17 cellular contexts compared by ENCODE assay signal in the genomic region with DNA sequence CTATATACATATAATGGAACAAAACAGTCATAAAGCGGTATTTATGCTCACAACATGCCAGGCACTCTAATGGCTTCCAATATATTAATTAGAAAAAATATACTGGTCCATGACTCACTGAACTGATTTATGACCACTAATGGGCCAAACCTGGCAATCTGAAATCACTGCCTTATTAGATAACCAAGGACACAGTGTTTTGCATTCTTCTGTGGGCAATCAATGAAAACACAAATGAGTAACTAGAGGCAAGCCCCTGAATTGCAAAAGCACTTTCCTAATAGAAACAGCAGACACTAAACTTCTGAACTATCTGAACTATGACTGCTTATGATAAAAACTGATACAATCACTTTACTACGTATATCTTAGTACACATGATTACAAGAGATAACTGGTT. TPM values are rescaled to one million over a fixed set of nuclear protein-coding genes. Genes with fewer than 3 reads are reported as not detected.
DNase-seq lines count a peak whose midpoint lies in the region; ATAC-seq and TF ChIP-seq lines count a peak whose summit lies in the region.
"Had no signal": no experiment of that assay in that cellular context is flagged by ENCODE, and none has a peak within 500 bp of the region (broad histone marks: within the 10 kb centered on the region; RNA-seq: fewer than 3 reads in every experiment).

No MANE protein-coding gene starts in this region.

- H3K27me3 Mint-ChIP-seq in natural killer cell (ENCODE audit: low read depth in 2 of 2) (no peaks in the 10 kb centered on the region), chondrocyte (ENCODE audit: low read depth) (no peaks in the 10 kb centered on the region)
- H3K27me3 Mint-ChIP-seq in natural killer cell treated with Interleukin-12 subunit alpha and Interleukin-12 subunit beta and Interleukin-15 and Interleukin-18, amount 100 ng/mL, for 72 hours: no peaks in the 10 kb centered on the region
- H3K27me3 Mint-ChIP-seq in activated T-helper 1 cell treated with anti-CD3 and anti-CD28 coated beads, Interleukin-12 subunit alpha, Interleukin-12 subunit beta, Interleukin-2, Interleukin-4 antibody, amounts not matched to agents 30 ng/mL and 10 ng/mL and 1 ng/mL, durations not matched to agents 14 hours and 24 hours and 36 hours (ENCODE audit: insufficient read depth): no peaks in the 10 kb centered on the region

- DNase-seq in natural killer cell (no peak), fibroblast of villous mesenchyme (ENCODE audit: low read depth) (peak; percentile 66), left lung (no peak), chondrocyte (ENCODE audit: low spot score) (no peak)
- no peak for DNase-seq in natural killer cell treated with Interleukin-12 subunit alpha and Interleukin-12 subunit beta and Interleukin-15 and Interleukin-18, amount 100 ng/mL, for 72 hours (ENCODE audit: low spot score)
- DNase-seq in activated T-helper 1 cell treated with anti-CD3 and anti-CD28 coated beads, Interleukin-12 subunit alpha, Interleukin-12 subunit beta, Interleukin-2, Interleukin-4 antibody, amounts not matched to agents 30 ng/mL and 10 ng/mL and 1 ng/mL, durations not matched to agents 14 hours and 24 hours and 36 hours (ENCODE audit: low spot score): no peak
- DNase-seq: DMS79; islet precursor cell; NCI-H524 treated with DMSO at 0.1 percent for 48 hours; nephron progenitor cell; SHP77; stimulated activated CD4-positive, alpha-beta T cell treated with anti-CD3 and anti-CD28 coated beads, Interleukin-12 subunit alpha, Interleukin-12 subunit beta, amount 100 ng/mL, for 4 hours; upper lobe of right lung had no signal

- peaks cover 4 to 51% of the 10 kb centered on the region in 2 donors for H3K4me1 ChIP-seq in left lung

- H3K9me3 Mint-ChIP-seq in natural killer cell (no peaks in the 10 kb centered on the region), chondrocyte (ENCODE audit: low read depth) (peaks cover 2% of the 10 kb centered on the region)
- H3K9me3 Mint-ChIP-seq in natural killer cell treated with Interleukin-12 subunit alpha and Interleukin-12 subunit beta and Interleukin-15 and Interleukin-18, amount 100 ng/mL, for 72 hours: no peaks in the 10 kb centered on the region
- H3K9me3 Mint-ChIP-seq in activated T-helper 1 cell treated with anti-CD3 and anti-CD28 coated beads, Interleukin-12 subunit alpha, Interleukin-12 subunit beta, Interleukin-2, Interleukin-4 antibody, amounts not matched to agents 30 ng/mL and 10 ng/mL and 1 ng/mL, durations not matched to agents 14 hours and 24 hours and 36 hours: peaks cover 7% of the 10 kb centered on the region
- H3K9me3 Mint-ChIP-seq: WTC11 had no signal

- peaks cover 43 to 44% of the 10 kb centered on the region in 2 donors for H3K4me1 Mint-ChIP-seq in natural killer cell
- peaks cover 40 to 51% of the 10 kb centered on the region in 2 donors for H3K4me1 Mint-ChIP-seq in natural killer cell treated with Interleukin-12 subunit alpha and Interleukin-12 subunit beta and Interleukin-15 and Interleukin-18, amount 100 ng/mL, for 72 hours (ENCODE audit: low read depth in 2 of 2)
- peaks cover 49% of the 10 kb centered on the region for H3K4me1 Mint-ChIP-seq in activated T-helper 1 cell treated with anti-CD3 and anti-CD28 coated beads, Interleukin-12 subunit alpha, Interleukin-12 subunit beta, Interleukin-2, Interleukin-4 antibody, amounts not matched to agents 30 ng/mL and 10 ng/mL and 1 ng/mL, durations not matched to agents 14 hours and 24 hours and 36 hours (ENCODE audit: low read depth)
- peaks cover 45% of the 10 kb centered on the region for H3K4me1 Mint-ChIP-seq in chondrocyte (ENCODE audit: low read depth)

- H3K36me3 Mint-ChIP-seq in natural killer cell (no peaks in the 10 kb centered on the region), chondrocyte (ENCODE audit: low read depth) (peaks cover 6% of the 10 kb centered on the region)
- peaks cover 13% of the 10 kb centered on the region for H3K36me3 Mint-ChIP-seq in natural killer cell treated with Interleukin-12 subunit alpha and Interleukin-12 subunit beta and Interleukin-15 and Interleukin-18, amount 100 ng/mL, for 72 hours
- H3K36me3 Mint-ChIP-seq in activated T-helper 1 cell treated with anti-CD3 and anti-CD28 coated beads, Interleukin-12 subunit alpha, Interleukin-12 subunit beta, Interleukin-2, Interleukin-4 antibody, amounts not matched to agents 30 ng/mL and 10 ng/mL and 1 ng/mL, durations not matched to agents 14 hours and 24 hours and 36 hours (ENCODE audit: low read depth): peaks cover 20% of the 10 kb centered on the region
- H3K36me3 Mint-ChIP-seq: WTC11 had no signal

- H3K27ac Mint-ChIP-seq in natural killer cell (peak overlapping the region; percentile 20 to 85), chondrocyte (ENCODE audit: unreplicated experiment) (no peak overlapping the region)
- peak overlapping the region in 1 of 2 donors; percentile 50 for H3K27ac Mint-ChIP-seq in natural killer cell treated with Interleukin-12 subunit alpha and Interleukin-12 subunit beta and Interleukin-15 and Interleukin-18, amount 100 ng/mL, for 72 hours
- no peak overlapping the region for H3K27ac Mint-ChIP-seq in activated T-helper 1 cell treated with anti-CD3 and anti-CD28 coated beads, Interleukin-12 subunit alpha, Interleukin-12 subunit beta, Interleukin-2, Interleukin-4 antibody, amounts not matched to agents 30 ng/mL and 10 ng/mL and 1 ng/mL, durations not matched to agents 14 hours and 24 hours and 36 hours
- H3K27ac Mint-ChIP-seq: nephron progenitor cell, WTC11 had no signal

- intact Hi-C loops in natural killer cell (cut with micrococcal nuclease): no loop called here
- intact Hi-C loops in activated T-helper 1 cell treated with anti-CD3 and anti-CD28 coated beads, Interleukin-12 subunit alpha, Interleukin-12 subunit beta, Interleukin-2, Interleukin-4 antibody, amounts not matched to agents 30 ng/mL and 10 ng/mL and 1 ng/mL, durations not matched to agents 14 hours and 24 hours and 36 hours (cut with micrococcal nuclease): loop anchor here (5.0 to 10.0 kb wide), 4 partner anchors 132 to 1329 kb away; a partner anchor contains a TSS
- intact Hi-C loops in left lung (cut with DNase I): no loop called here

- H3K4me3 ChIP-seq in fibroblast of villous mesenchyme (ENCODE audit: low read depth, low read length): no peak overlapping the region
- H3K4me3 ChIP-seq in left lung: no peak overlapping the region
- H3K4me3 ChIP-seq: upper lobe of right lung had no signal

- ATAC-seq in natural killer cell (no peak), GM18867 (IDR thresholded peaks at IDR 0.05; ENCODE audit: unreplicated experiment) (no peak), left lung (no peak), HG02852 (IDR thresholded peaks at IDR 0.05; ENCODE audit: unreplicated experiment) (no peak)
- no peak for ATAC-seq in natural killer cell treated with Interleukin-12 subunit alpha and Interleukin-12 subunit beta and Interleukin-15 and Interleukin-18, amount 100 ng/mL, for 72 hours
- ATAC-seq: esophagus mucosa, upper lobe of right lung, WTC11 had no signal

- H3K27ac ChIP-seq in left lung: no peak overlapping the region
- H3K27ac ChIP-seq: upper lobe of right lung had no signal

- H3K9me3 ChIP-seq in left lung: no peaks in the 10 kb centered on the region

- H3K27me3 ChIP-seq in left lung: no peaks in the 10 kb centered on the region
- H3K27me3 ChIP-seq: upper lobe of right lung had no signal

- H3K36me3 ChIP-seq in left lung: peaks cover 0 to 6% of the 10 kb centered on the region in 2 donors

- H3K4me3 Mint-ChIP-seq in natural killer cell (no peak overlapping the region), chondrocyte (ENCODE audit: unreplicated experiment) (no peak overlapping the region)
- no peak overlapping the region for H3K4me3 Mint-ChIP-seq in natural killer cell treated with Interleukin-12 subunit alpha and Interleukin-12 subunit beta and Interleukin-15 and Interleukin-18, amount 100 ng/mL, for 72 hours
- H3K4me3 Mint-ChIP-seq in activated T-helper 1 cell treated with anti-CD3 and anti-CD28 coated beads, Interleukin-12 subunit alpha, Interleukin-12 subunit beta, Interleukin-2, Interleukin-4 antibody, amounts not matched to agents 30 ng/mL and 10 ng/mL and 1 ng/mL, durations not matched to agents 14 hours and 24 hours and 36 hours: peak overlapping the region; percentile 45
- H3K4me3 Mint-ChIP-seq: nephron progenitor cell, WTC11 had no signal

- TF ChIP-seq CTCF in natural killer cell (IDR thresholded peaks at IDR 0.05) (no peak), fibroblast of villous mesenchyme (IDR thresholded peaks at IDR 0.05; ENCODE audit: insufficient read depth, low read depth, low read length) (no peak), left lung (IDR thresholded peaks at IDR 0.05) (no peak), chondrocyte (IDR thresholded peaks at IDR 0.05) (no peak)

RNA-seq across cellular contexts. Expression of a gene that starts 3.5 kb away (rescaled TPM):
- 10 to 100 TPM; 16.1 to 25.5 (median 18.6) TPM for total RNA-seq in natural killer cell
- 10 to 100 TPM; 27.8 to 31.4 TPM for total RNA-seq in natural killer cell treated with Interleukin-12 subunit alpha and Interleukin-12 subunit beta and Interleukin-15 and Interleukin-18, amount 100 ng/mL, for 72 hours
- 20.2 and 23.8 TPM in 2 replicates for total RNA-seq in activated T-helper 1 cell treated with anti-CD3 and anti-CD28 coated beads, Interleukin-12 subunit alpha, Interleukin-12 subunit beta, Interleukin-2, Interleukin-4 antibody, amounts not matched to agents 30 ng/mL and 10 ng/mL and 1 ng/mL, durations not matched to agents 14 hours and 24 hours and 36 hours
- total RNA-seq in fibroblast of villous mesenchyme: 13.5 and 34.1 TPM in 2 replicates
- total RNA-seq in left lung: 10 to 100 TPM; 21.8 to 35.0 TPM
- total RNA-seq in chondrocyte: 12.0 to 13.6 TPM (median 13.2 TPM) in 3 replicates

RNA-seq across cellular contexts. Expression of a gene that starts 26.7 kb away (rescaled TPM):
- total RNA-seq in natural killer cell (100 to 1,000 TPM in 1 of 3 donors, 10 to 100 TPM in 2; 88.5 to 104 (median 97.3) TPM), fibroblast of villous mesenchyme (25.1 and 31.5 TPM in 2 replicates), left lung (10 to 100 TPM; 35.0 to 45.3 TPM), chondrocyte (38.8 to 45.7 TPM (median 39.1 TPM) in 3 replicates)
- 100 to 1,000 TPM in 1 of 2 donors, 10 to 100 TPM in 1; 78.4 to 101 TPM for total RNA-seq in natural killer cell treated with Interleukin-12 subunit alpha and Interleukin-12 subunit beta and Interleukin-15 and Interleukin-18, amount 100 ng/mL, for 72 hours
- 80.3 and 90.8 TPM in 2 replicates for total RNA-seq in activated T-helper 1 cell treated with anti-CD3 and anti-CD28 coated beads, Interleukin-12 subunit alpha, Interleukin-12 subunit beta, Interleukin-2, Interleukin-4 antibody, amounts not matched to agents 30 ng/mL and 10 ng/mL and 1 ng/mL, durations not matched to agents 14 hours and 24 hours and 36 hours

Comparison
In these comparisons a context has a peak if more than half of its experiments do, and no peak if none do; other contexts are left out.
1. H3K27ac Mint-ChIP-seq: peak in natural killer cell (2 of 2); none in activated T-helper 1 cell treated with anti-CD3 and anti-CD28 coated beads, Interleukin-12 subunit alpha, Interleukin-12 subunit beta, Interleukin-2, Interleukin-4 antibody, amounts not matched to agents 30 ng/mL and 10 ng/mL and 1 ng/mL, durations not matched to agents 14 hours and 24 hours and 36 hours (single experiment) and chondrocyte (single experiment).